8 cellular contexts compared by ENCODE assay signal in genomic region chr10:32005050-32005449, GRCh38. TPM values are rescaled to one million over a fixed set of nuclear protein-coding genes. Genes with fewer than 3 reads are reported as not detected.
DNase-seq lines count a peak whose midpoint lies in the region; ATAC-seq lines count a peak whose summit lies in the region.

No MANE protein-coding gene starts in this region.

- no peaks in the 10 kb centered on the region for H3K27me3 Mint-ChIP-seq in activated naive CD4-positive, alpha-beta T cell treated with anti-CD3 and anti-CD28 coated beads for 36 hours (ENCODE audit: low read depth)

- CTCF ChIA-PET in activated naive CD4-positive, alpha-beta T cell treated with anti-CD3 and anti-CD28 coated beads for 36 hours (lab: Charles Lee): interaction anchor here (0.6 to 3.4 kb wide), 2 partner anchors 10 to 143 kb away, joined by 4 to 34 read pairs; no protein-coding TSS in a partner anchor

- H3K9me3 Mint-ChIP-seq in activated naive CD4-positive, alpha-beta T cell treated with anti-CD3 and anti-CD28 coated beads for 36 hours: no peaks in the 10 kb centered on the region

- H3K4me3 Mint-ChIP-seq in activated naive CD4-positive, alpha-beta T cell treated with anti-CD3 and anti-CD28 coated beads for 36 hours: no peak overlapping the region

- peaks cover 2% of the 10 kb centered on the region for H3K4me1 Mint-ChIP-seq in activated naive CD4-positive, alpha-beta T cell treated with anti-CD3 and anti-CD28 coated beads for 36 hours (ENCODE audit: low read depth)

- peak; percentile 50 for ATAC-seq in GM21576 (IDR thresholded peaks at IDR 0.05; ENCODE audit: unreplicated experiment)
- ATAC-seq in HG02678 (IDR thresholded peaks at IDR 0.05; ENCODE audit: unreplicated experiment): no peak

- intact Hi-C loops in activated naive CD4-positive, alpha-beta T cell treated with anti-CD3 and anti-CD28 coated beads for 36 hours (cut with micrococcal nuclease): loop anchor here (1.0 to 2.0 kb wide), 3 partner anchors 76 to 168 kb away; partner anchors contain the start of gene ARHGAP12

- DNase-seq in DMS79 treated with DMSO at 0.1 percent for 48 hours (lab: John Stamatoyannopoulos, UW) (peak; percentile 2), DMS79 (lab: John Stamatoyannopoulos, UW) (no peak), NCI-H748 (lab: John Stamatoyannopoulos, UW; ENCODE audit: unreplicated experiment) (peak; percentile 33), glomerular visceral epithelial cell (ENCODE audit: extremely low spot score) (peak; percentile 53), smooth muscle cell of the brain vasculature (ENCODE audit: low read depth, low spot score) (peak; percentile 18)
- peak; percentile 64 for DNase-seq in activated naive CD4-positive, alpha-beta T cell treated with anti-CD3 and anti-CD28 coated beads for 36 hours

- peaks cover 5% of the 10 kb centered on the region for H3K36me3 Mint-ChIP-seq in activated naive CD4-positive, alpha-beta T cell treated with anti-CD3 and anti-CD28 coated beads for 36 hours (ENCODE audit: low read depth)

- peak overlapping the region; percentile 46 for H3K27ac Mint-ChIP-seq in activated naive CD4-positive, alpha-beta T cell treated with anti-CD3 and anti-CD28 coated beads for 36 hours

RNA-seq across cellular contexts. Expression of gene KIF5B, which starts 51.2 kb away (rescaled TPM):
- 10 to 100 TPM; 64.9 to 67.8 TPM for total RNA-seq in activated naive CD4-positive, alpha-beta T cell treated with anti-CD3 and anti-CD28 coated beads for 36 hours
